In genomic region chr6:32895006-32895345, GRCh38 we compare ENCODE assay signal across 9 cellular contexts. TPM values are rescaled to one million over a fixed set of nuclear protein-coding genes. Genes with fewer than 3 reads are reported as not detected.
A peak's percentile ranks its signal among the peaks of the same experiment; 100 is the strongest.
DNase-seq lines count a peak whose midpoint lies in the region; ATAC-seq and TF ChIP-seq lines count a peak whose summit lies in the region.
"Had no signal": no experiment of that assay in that cellular context is flagged by ENCODE, and none has a peak within 500 bp of the region (broad histone marks: within the 10 kb centered on the region; RNA-seq: fewer than 3 reads in every experiment).

No MANE protein-coding gene starts in this region.

- peaks cover 37% of the 10 kb centered on the region for H3K4me1 ChIP-seq in mononuclear cell (ENCODE audit: insufficient read depth, low read length)

- peaks cover 22% of the 10 kb centered on the region for H3K4me1 Mint-ChIP-seq in chondrocyte (ENCODE audit: low read depth)

- no peaks in the 10 kb centered on the region for H3K27me3 ChIP-seq in mononuclear cell (ENCODE audit: insufficient read depth, low read length)

- H3K4me3 ChIP-seq in GM12875 (ENCODE audit: low read depth, low read length) (peak overlapping the region; percentile 68), mononuclear cell (ENCODE audit: low read length) (peak overlapping the region; percentile 95)

- TF ChIP-seq CTCF in GM12875 (IDR thresholded peaks at IDR 0.05; ENCODE audit: borderline replicate concordance, insufficient read depth, low read depth, low read length): no peak
- TF ChIP-seq CTCF in chondrocyte (IDR thresholded peaks at IDR 0.05): no peak

- peaks cover 4% of the 10 kb centered on the region for H3K27me3 Mint-ChIP-seq in chondrocyte (ENCODE audit: low read depth)

- no peak for DNase-seq in chondrocyte (ENCODE audit: low spot score)
- DNase-seq in G401 (ENCODE audit: low spot score): no peak
- no peak for DNase-seq in NCI-H748 (lab: John Stamatoyannopoulos, UW; ENCODE audit: unreplicated experiment)

- peak; percentile 6 for ATAC-seq in HG03520 (IDR thresholded peaks at IDR 0.05; ENCODE audit: unreplicated experiment)
- no peak for ATAC-seq in GM21423 (IDR thresholded peaks at IDR 0.05; ENCODE audit: unreplicated experiment)
- ATAC-seq in GM21619 (IDR thresholded peaks at IDR 0.05; ENCODE audit: unreplicated experiment): no peak

- no peaks in the 10 kb centered on the region for H3K9me3 ChIP-seq in mononuclear cell (ENCODE audit: low read depth, low read length)

- H3K36me3 Mint-ChIP-seq in chondrocyte (ENCODE audit: low read depth): no peaks in the 10 kb centered on the region

- H3K27ac Mint-ChIP-seq in chondrocyte (ENCODE audit: unreplicated experiment): peak overlapping the region; percentile 96

- no peaks in the 10 kb centered on the region for H3K9me3 Mint-ChIP-seq in chondrocyte (ENCODE audit: low read depth)

- in situ Hi-C loops in G401 (cut with HindIII; ENCODE audit: low sequenced_read_pairs): no loop called here

- peak overlapping the region; percentile 99 for H3K4me3 Mint-ChIP-seq in chondrocyte (ENCODE audit: unreplicated experiment)

RNA-seq across cellular contexts. Expression of gene PSMB9, which starts 41.0 kb away (rescaled TPM):
- total RNA-seq in chondrocyte (0.90 to 1.2 TPM (median 1.2 TPM) in 3 replicates), mononuclear cell (18.7 TPM)
- total RNA-seq in G401 (2014; rRNA removed; shearing (Covaris generic)): 20.2 and 26.0 TPM in 2 replicates

RNA-seq across cellular contexts. Expression of gene TAP1, which starts 41.5 kb away (rescaled TPM):
- total RNA-seq in chondrocyte: 14.5 to 29.7 TPM (median 26.7 TPM) in 3 replicates
- 67.2 TPM for total RNA-seq in mononuclear cell
- 33.4 and 41.3 TPM in 2 replicates for total RNA-seq in G401 (2014; rRNA removed; shearing (Covaris generic))

RNA-seq across cellular contexts. Expression of gene HLA-DMB, which starts 45.9 kb away (rescaled TPM):
- total RNA-seq in chondrocyte: not detected in 3 replicates
- total RNA-seq in mononuclear cell: 67.8 TPM
- 3.2 and 8.0 TPM in 2 replicates for total RNA-seq in G401 (2014; rRNA removed; shearing (Covaris generic))
- total RNA-seq: LHCN-M2 had no signal

RNA-seq across cellular contexts. Expression of gene PSMB8, which starts 51.1 kb away (rescaled TPM):
- total RNA-seq in chondrocyte (14.6 to 17.4 TPM (median 16.2 TPM) in 3 replicates), mononuclear cell (81.4 TPM)
- not detected in 2 replicates for total RNA-seq in G401 (2014; rRNA removed; shearing (Covaris generic))

RNA-seq across cellular contexts. Expression of gene TAP2, which starts 56.4 kb away (rescaled TPM):
- 16.3 to 28.0 TPM (median 20.3 TPM) in 3 replicates for total RNA-seq in chondrocyte
- total RNA-seq in mononuclear cell: 45.0 TPM
- 8.9 and 14.5 TPM in 2 replicates for total RNA-seq in G401 (2014; rRNA removed; shearing (Covaris generic))
